Comparison of ENCODE assay signal across 18 cellular contexts in the genomic region with DNA sequence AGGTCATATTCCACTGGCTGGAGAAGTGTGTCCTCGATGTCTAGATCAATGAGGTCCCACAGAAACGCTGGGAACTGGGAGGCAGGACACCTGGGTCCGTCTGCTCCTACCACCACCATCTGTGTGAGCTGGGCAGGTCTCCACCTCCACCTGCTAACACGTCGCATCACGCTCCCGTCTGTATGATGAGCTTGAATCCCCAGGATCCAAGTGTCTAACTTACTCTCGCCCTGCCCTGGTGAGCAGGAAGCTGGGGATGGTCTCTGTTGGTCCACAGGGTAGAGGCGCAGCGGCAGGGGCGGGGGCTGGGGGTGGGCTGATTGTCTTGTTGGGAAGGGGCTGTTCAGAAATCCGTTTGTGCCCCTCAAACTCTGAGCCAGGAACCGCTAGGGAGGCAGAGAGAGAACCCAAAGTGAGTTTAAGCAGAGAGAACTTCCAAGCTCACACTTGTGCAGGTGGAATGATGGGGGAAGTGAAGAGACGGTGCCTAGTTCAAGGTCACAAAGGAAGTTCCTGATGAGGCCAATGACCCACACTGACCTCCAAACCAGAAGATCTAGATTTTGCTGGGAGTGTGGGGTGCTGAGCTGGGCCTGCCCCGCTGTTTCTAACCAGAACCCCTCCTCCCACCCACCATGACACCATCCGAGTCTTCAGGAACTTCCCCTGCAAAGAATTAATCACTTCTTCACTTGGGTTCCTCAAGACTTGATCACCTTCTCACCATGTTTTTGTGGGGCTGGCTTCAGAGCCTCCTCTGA. TPM values are rescaled to one million over a fixed set of nuclear protein-coding genes. Genes with fewer than 3 reads are reported as not detected.
DNase-seq lines count a peak whose midpoint lies in the region; ATAC-seq, FAIRE-seq and TF ChIP-seq lines count a peak whose summit lies in the region.
"Had no signal": no experiment of that assay in that cellular context is flagged by ENCODE, and none has a peak within 500 bp of the region (broad histone marks: within the 10 kb centered on the region; RNA-seq: fewer than 3 reads in every experiment).

No MANE protein-coding gene starts in this region.

- H3K27ac ChIP-seq in BLaER1 treated with 17β-estradiol and CSF1 and Interleukin-3, amounts not matched to agents 10 nM and 100 nM: peak overlapping the region; percentile 20 to 92 (median 79); a peak in 19 of 22 replicates
- no peak overlapping the region for H3K27ac ChIP-seq in IMR-90 (ENCODE audit: insufficient read depth, low read length)
- H3K27ac ChIP-seq in K562 (ENCODE audit: extremely low read depth, low read depth, low read length): no peak overlapping the region
- no peak overlapping the region for H3K27ac ChIP-seq in trophoblast cell (ENCODE audit: low read depth, low read length)

- ATAC-seq in IMR-90 (ENCODE audit: low read depth) (no peak), K562 (no peak)
- ATAC-seq: HCT116, left colon had no signal

- 81% methylated on average over 7 of the region's 16 CpGs; no CpG with 5 or more reads in 1 of the 2 experiments for WGBS in IMR-90 (ENCODE audit: extremely low coverage in 2 of 2, insufficient read length in 1 of 2), 2 experiments
- 60% methylated on average over 12 of the region's 16 CpGs for WGBS in K562 (ENCODE audit: insufficient coverage, low coverage, missing lambda C conversion rate)
- no CpG with 5 or more reads among the region's 16 CpGs for WGBS in trophoblast cell (ENCODE audit: extremely low coverage, insufficient coverage, insufficient read length)

- no peak for FAIRE-seq in K562 (lab: Jason Lieb, UNC)

- H4K20me1 ChIP-seq in BLaER1 treated with 17β-estradiol and CSF1 and Interleukin-3, amounts not matched to agents 10 nM and 100 nM: peaks cover 0 to 37% (median 22%) of the 10 kb centered on the region in 11 experiments; a peak in 14 of 22 replicates
- peaks cover 7% of the 10 kb centered on the region; the same call in 1 of the 2 replicates for H4K20me1 ChIP-seq in IMR-90 (ENCODE audit: insufficient read depth, low read length)
- 0 out of 2 replicates have a peak, but pooled peaks cover 4% of the 10 kb centered on the region for H4K20me1 ChIP-seq in K562 (replicated peaks; ENCODE audit: control insufficient read depth, insufficient read depth, low read length)

- H3K27me3 ChIP-seq in BLaER1 treated with 17β-estradiol and CSF1 and Interleukin-3, amounts not matched to agents 10 nM and 100 nM: no peaks in the 10 kb centered on the region
- H3K27me3 ChIP-seq in IMR-90 (ENCODE audit: control insufficient read depth, insufficient read depth, low read length): no peaks in the 10 kb centered on the region
- no peaks in the 10 kb centered on the region for H3K27me3 ChIP-seq in K562 (ENCODE audit: control insufficient read depth in 2 of 2, insufficient read depth in 2 of 2, low read length in 2 of 2)
- no peaks in the 10 kb centered on the region for H3K27me3 ChIP-seq in trophoblast cell (ENCODE audit: insufficient read depth, low read length)

- no peak overlapping the region; a peak in 1 of 20 replicates for H3K4me3 ChIP-seq in BLaER1 treated with 17β-estradiol and CSF1 and Interleukin-3, amounts not matched to agents 10 nM and 100 nM
- H3K4me3 ChIP-seq in IMR-90 (ENCODE audit: insufficient read depth, low read depth, low read length) (no peak overlapping the region), K562 (no peak overlapping the region), trophoblast cell (ENCODE audit: low read depth, low read length) (no peak overlapping the region)
- H3K4me3 ChIP-seq: coronary artery had no signal

- peaks cover 0 to 12% of the 10 kb centered on the region in 2 experiments; a peak in 1 of 4 replicates for H3K79me1 ChIP-seq in IMR-90 (ENCODE audit: low read depth in 1 of 2, low read length in 2 of 2)
- peaks cover 6% of the 10 kb centered on the region for H3K79me1 ChIP-seq in trophoblast cell (ENCODE audit: low read length)

- no peak for DNase-seq in IMR-90
- no peak for DNase-seq in K562 (ENCODE audit: extremely low read depth in 1 of 4, low spot score in 3 of 4)
- DNase-seq in trophoblast cell: no peak
- DNase-seq in activated gamma-delta T cell treated with Interleukin-2 at 50 U/mL for 16 hours: no peak
- no peak for DNase-seq in stimulated activated CD4-positive, alpha-beta T cell treated with anti-CD3 and anti-CD28 coated beads, Interleukin-12 subunit alpha, Interleukin-12 subunit beta, amount 100 ng/mL, for 4 hours
- no peak for DNase-seq in OCI-M2 (lab: John Stamatoyannopoulos, UW; ENCODE audit: unreplicated experiment)
- DNase-seq: DND-41; KBM-7; NCI-H1417; NCI-H226; SIG-M5; stimulated activated CD4-positive, alpha-beta T cell treated with anti-CD3 and anti-CD28 coated beads, Interleukin-4, amount 100 ng/mL, for 1 hour had no signal

- CTCF ChIA-PET in IMR-90 (lab: Yijun Ruan, JAX): interaction anchor here (1.4 kb wide), 1 partner anchor 15 kb away, joined by 6 read pairs; no protein-coding TSS in a partner anchor
- CTCF ChIA-PET in K562 (lab: Yijun Ruan, JAX; ENCODE audit: low intra/inter-chr PET ratio): no interaction called here

- no peak overlapping the region for H2BK5ac ChIP-seq in IMR-90 (ENCODE audit: low read depth, low read length, poor library complexity, severe bottlenecking)
- no peak overlapping the region for H2BK5ac ChIP-seq in trophoblast cell (ENCODE audit: low read depth, low read length, poor library complexity)

- H3K79me2 ChIP-seq in K562 (ENCODE audit: control insufficient read depth, insufficient read depth, low read length): no peaks in the 10 kb centered on the region
- H3K79me2 ChIP-seq in trophoblast cell (ENCODE audit: control insufficient read depth, insufficient read depth, low read length, poor library complexity): no peaks in the 10 kb centered on the region

- TF ChIP-seq RAD21 in IMR-90 (IDR thresholded peaks at IDR 0.05; ENCODE audit: low read length) (no peak), K562 (CRISPR knock-in tag; conservative IDR thresholded peaks at IDR 0.05 in 1 of 2, IDR thresholded peaks at IDR 0.05 in 1 of 2) (no peak)

- H3K23ac ChIP-seq in IMR-90 (ENCODE audit: low read depth, low read length): no peak overlapping the region
- H3K23ac ChIP-seq in trophoblast cell (ENCODE audit: low read length): no peak overlapping the region

- no peak overlapping the region for H4K91ac ChIP-seq in IMR-90 (ENCODE audit: insufficient read depth, low read depth, low read length)
- H4K91ac ChIP-seq in trophoblast cell (ENCODE audit: low read depth, low read length): no peak overlapping the region

- no peak overlapping the region for H2BK15ac ChIP-seq in IMR-90 (ENCODE audit: low read depth, low read length)

- dilution Hi-C loops in IMR-90 (cut with HindIII; ENCODE audit: low sequenced_read_pairs, unreplicated experiment): no loop called here

- H4K12ac ChIP-seq in trophoblast cell (ENCODE audit: low read depth, low read length): no peak overlapping the region

- H3K4me1 ChIP-seq in BLaER1 treated with 17β-estradiol and CSF1 and Interleukin-3, amounts not matched to agents 10 nM and 100 nM: peaks cover 30 to 77% (median 64%) of the 10 kb centered on the region in 10 experiments
- H3K4me1 ChIP-seq in IMR-90 (ENCODE audit: control insufficient read depth, insufficient read depth, low read length) (peaks cover 13% of the 10 kb centered on the region), K562 (replicated peaks in 1 of 2; ENCODE audit: control insufficient read depth in 2 of 2, insufficient read depth in 2 of 2, low read length in 2 of 2) (peaks cover 13 to 14% of the 10 kb centered on the region in 2 experiments; a peak in 4 of 5 replicates), trophoblast cell (ENCODE audit: control insufficient read depth in 1 of 2, insufficient read depth in 2 of 2, low read length in 2 of 2) (peaks cover 12 to 16% of the 10 kb centered on the region in 2 experiments)

- H3K56ac ChIP-seq in IMR-90 (ENCODE audit: extremely low read depth, insufficient read depth, low read length): no peak overlapping the region

- H3K9me1 ChIP-seq in IMR-90 (ENCODE audit: insufficient read depth, low read length) (peaks cover 18% of the 10 kb centered on the region), K562 (ENCODE audit: control insufficient read depth, insufficient read depth, low read length) (no peaks in the 10 kb centered on the region)

- no peak overlapping the region for H4K8ac ChIP-seq in IMR-90 (ENCODE audit: low read depth in 2 of 2, low read length in 2 of 2)
- no peak overlapping the region for H4K8ac ChIP-seq in trophoblast cell (ENCODE audit: low read depth, low read length)

- H3K36me3 ChIP-seq in BLaER1 treated with 17β-estradiol and CSF1 and Interleukin-3, amounts not matched to agents 10 nM and 100 nM: peaks cover 93 to 96% (median 94%) of the 10 kb centered on the region in 11 experiments
- H3K36me3 ChIP-seq in IMR-90 (ENCODE audit: control insufficient read depth, insufficient read depth, low read length): peaks cover 46% of the 10 kb centered on the region
- peaks cover 17% of the 10 kb centered on the region; the same call in 2 of the 3 replicates for H3K36me3 ChIP-seq in K562 (ENCODE audit: control insufficient read depth, insufficient read depth, low read length)
- H3K36me3 ChIP-seq in trophoblast cell (ENCODE audit: control insufficient read depth in 1 of 2, insufficient read depth in 2 of 2, low read length in 2 of 2): peaks cover 36 to 37% of the 10 kb centered on the region in 2 experiments

- H2BK120ac ChIP-seq in IMR-90 (ENCODE audit: low read depth, low read length) (no peak overlapping the region; the same call in 1 of the 2 replicates), trophoblast cell (ENCODE audit: insufficient read depth, low read length, poor library complexity) (no peak overlapping the region)

- BruUV-seq in IMR-90 (replicated peaks; lab: Mats Ljungman, UMichigan) (no TSS peak), K562 (replicated peaks; lab: Mats Ljungman, UMichigan) (no TSS peak)

- H2AK9ac ChIP-seq in IMR-90 (replicated peaks; ENCODE audit: low read depth, low read length, poor library complexity): peak overlapping the region; percentile 90

- no peak overlapping the region for H2BK12ac ChIP-seq in trophoblast cell (ENCODE audit: low read length)

- TF ChIP-seq CTCF in IMR-90 (conservative IDR thresholded peaks at IDR 0.05; ENCODE audit: low read depth, low read length) (no peak), K562 (IDR thresholded peaks at IDR 0.05 in 2 of 3, conservative IDR thresholded peaks at IDR 0.05 in 1 of 3; ENCODE audit: insufficient read depth in 2 of 3, low read depth in 1 of 3, low read length in 3 of 3) (no peak)

- peak overlapping the region in 9 of 11 experiments; percentile 36 to 79 (median 65); a peak in 11 of 22 replicates for H3K9ac ChIP-seq in BLaER1 treated with 17β-estradiol and CSF1 and Interleukin-3, amounts not matched to agents 10 nM and 100 nM
- H3K9ac ChIP-seq in IMR-90 (ENCODE audit: low read depth, low read length) (no peak overlapping the region), K562 (ENCODE audit: insufficient read depth in 1 of 2, low read depth in 2 of 2, low read length in 2 of 2) (no peak overlapping the region; a peak in 1 of 4 replicates), trophoblast cell (ENCODE audit: low read length) (no peak overlapping the region)

- no peak overlapping the region for H2BK20ac ChIP-seq in IMR-90 (ENCODE audit: low read depth, low read length)

- intact Hi-C loops in IMR-90 (cut with micrococcal nuclease): no loop called here
- intact Hi-C loops in K562 (cut with micrococcal nuclease): no loop called here

- in situ Hi-C loops in IMR-90 (cut with MboI; ENCODE audit: low sequenced_read_pairs): no loop called here
- in situ Hi-C loops in K562 (cut with MboI): no loop called here

- H2AK5ac ChIP-seq in IMR-90 (ENCODE audit: low read depth, low read length) (no peak overlapping the region), trophoblast cell (ENCODE audit: low read length) (peak overlapping the region; percentile 1)

- peak overlapping the region; percentile 15; the same call in 1 of the 2 replicates for H3K4ac ChIP-seq in IMR-90 (ENCODE audit: low read depth, low read length)
- no peak overlapping the region for H3K4ac ChIP-seq in trophoblast cell (ENCODE audit: low read depth, low read length)

- H4K5ac ChIP-seq in IMR-90 (ENCODE audit: low read depth, low read length): no peak overlapping the region

- H2AFZ ChIP-seq in IMR-90 (replicated peaks; ENCODE audit: low read length, poor library complexity) (peak overlapping the region; percentile 14), K562 (ENCODE audit: low read depth, low read length) (no peak overlapping the region), trophoblast cell (ENCODE audit: insufficient read depth, low read length, poor library complexity) (no peak overlapping the region)

- TF ChIP-seq POLR2A in IMR-90 (IDR thresholded peaks at IDR 0.05; ENCODE audit: low read depth, low read length): no peak
- TF ChIP-seq POLR2A in K562 (conservative IDR thresholded peaks at IDR 0.05): no peak

- peak overlapping the region; percentile 62 to 96 (median 84) for H3K4me2 ChIP-seq in BLaER1 treated with 17β-estradiol and CSF1 and Interleukin-3, amounts not matched to agents 10 nM and 100 nM
- H3K4me2 ChIP-seq in IMR-90 (ENCODE audit: low read depth, low read length) (no peak overlapping the region), K562 (ENCODE audit: insufficient read depth, low read length) (no peak overlapping the region), trophoblast cell (ENCODE audit: low read length) (no peak overlapping the region)

- no peaks in the 10 kb centered on the region for H3K9me3 ChIP-seq in BLaER1 treated with 17β-estradiol and CSF1 and Interleukin-3, amounts not matched to agents 10 nM and 100 nM (replicated peaks in 1 of 11)
- no peaks in the 10 kb centered on the region for H3K9me3 ChIP-seq in IMR-90 (ENCODE audit: control insufficient read depth, insufficient read depth, low read length)
- no peaks in the 10 kb centered on the region for H3K9me3 ChIP-seq in K562 (replicated peaks; ENCODE audit: control insufficient read depth, insufficient read depth, low read depth, low read length)
- peaks cover 2% of the 10 kb centered on the region for H3K9me3 ChIP-seq in trophoblast cell (ENCODE audit: insufficient read depth, low read depth, low read length)

- POLR2A ChIA-PET in IMR-90 (lab: Charles Lee; ENCODE audit: unreplicated experiment) (no interaction called here), K562 (lab: Yijun Ruan, JAX) (interaction anchor here (0.6 to 0.7 kb wide), 2 partner anchors 12 to 255 kb away, joined by 3 read pairs; no protein-coding TSS in a partner anchor)

- no peak overlapping the region for H3K18ac ChIP-seq in IMR-90 (ENCODE audit: low read depth, low read length)
- H3K18ac ChIP-seq in trophoblast cell (ENCODE audit: low read length): no peak overlapping the region

- no peak overlapping the region for H3K14ac ChIP-seq in IMR-90 (replicated peaks; ENCODE audit: low read depth, low read length)
- H3K14ac ChIP-seq in trophoblast cell (ENCODE audit: low read length): no peak overlapping the region

- no peak for TF ChIP-seq EP300 in K562 (IDR thresholded peaks at IDR 0.05; ENCODE audit: low read length)

RNA-seq across cellular contexts. Expression of a gene that starts 21.1 kb away (rescaled TPM):
- not detected in 2 replicates for total RNA-seq in IMR-90 (2012; rRNA removed)
- not detected in 2 replicates for polyA plus RNA-seq in IMR-90 (2012; rRNA removed)
- polyA plus RNA-seq in IMR-90 (2012; cell fraction: cytosol; rRNA removed): not detected in 2 replicates
- polyA plus RNA-seq in IMR-90 (2012; cell fraction: nucleus; rRNA removed; ENCODE audit: low replicate concordance): not detected in 2 replicates
- not detected in 2 replicates for total RNA-seq in K562 (2011; cell fraction: chromatin; rRNA removed; ENCODE audit: low replicate concordance)
- not detected in 2 replicates for total RNA-seq in K562 (2011; cell fraction: nucleolus; rRNA removed)
- total RNA-seq in K562 (2011; cell fraction: nucleoplasm; rRNA removed): not detected in 2 replicates
- not detected in 2 replicates for total RNA-seq in K562 (2014; rRNA removed)
- not detected in 2 replicates for total RNA-seq in K562 (2014; rRNA removed; fragmentation: Illumina TruSeq; extraction: Trizol)
- total RNA-seq in K562 (2015; rRNA removed; fragmentation: Illumina TruSeq; extraction: Trizol): not detected in 2 replicates
- total RNA-seq in K562 (2021): 0.98 and 1.5 TPM in 2 replicates
- not detected in 2 replicates for polyA plus RNA-seq in K562 (2011; rRNA removed)
- not detected in 2 replicates for polyA plus RNA-seq in K562 (2011; cell fraction: cytosol; rRNA removed)
- polyA plus RNA-seq in K562 (2011; cell fraction: nucleus; rRNA removed): not detected in 2 replicates
- not detected in 2 replicates for polyA plus RNA-seq in K562 (2012)
- polyA plus RNA-seq in K562 (2014; fragmentation: Illumina TruSeq; extraction: Trizol): not detected in 2 replicates
- polyA plus RNA-seq in K562 (2014; fragmentation: Nextera tagmentation; extraction: Ambion mirVana): not detected
- polyA plus RNA-seq in K562 (2014; rRNA removed): not detected in 2 replicates
- not detected in 2 replicates for polyA minus RNA-seq in K562 (2011; rRNA and poly(A)+ RNA removed)
- polyA minus RNA-seq in K562 (2011; cell fraction: cytosol; rRNA and poly(A)+ RNA removed): 2.5 TPM in 1 of 2 replicates, not detected in the other
- not detected in 2 replicates for polyA minus RNA-seq in K562 (2011; cell fraction: nucleus; rRNA and poly(A)+ RNA removed)
- polyA plus RNA-seq in trophoblast cell (2013): 0.08 TPM in 1 of 2 replicates, not detected in the other
- total RNA-seq: aorta, left colon, myocyte had no signal
- polyA plus RNA-seq: aorta had no signal

RNA-seq across cellular contexts. Expression of a gene that starts 27.9 kb away (rescaled TPM):
- total RNA-seq in IMR-90 (2012; rRNA removed) (0.18 TPM in 1 of 2 replicates, not detected in the other), K562 (2014; rRNA removed) (not detected in 2 replicates), K562 (2014; rRNA removed; fragmentation: Illumina TruSeq; extraction: Trizol) (not detected in 2 replicates), K562 (2015; rRNA removed; fragmentation: Illumina TruSeq; extraction: Trizol) (not detected in 2 replicates), K562 (2021) (2.9 and 3.4 TPM in 2 replicates)
- polyA plus RNA-seq in IMR-90 (2012; rRNA removed) (0.30 TPM in 1 of 2 replicates, not detected in the other), K562 (2011; rRNA removed) (not detected in 2 replicates), K562 (2014; fragmentation: Illumina TruSeq; extraction: Trizol) (not detected in 2 replicates), K562 (2014; fragmentation: Nextera tagmentation; extraction: Ambion mirVana) (not detected), K562 (2014; rRNA removed) (not detected in 2 replicates)
- polyA plus RNA-seq in IMR-90 (2012; cell fraction: cytosol; rRNA removed): 0.11 and 0.26 TPM in 2 replicates
- polyA plus RNA-seq in IMR-90 (2012; cell fraction: nucleus; rRNA removed; ENCODE audit: low replicate concordance): 0.11 TPM in 1 of 2 replicates, not detected in the other
- not detected in 2 replicates for total RNA-seq in K562 (2011; cell fraction: chromatin; rRNA removed; ENCODE audit: low replicate concordance)
- total RNA-seq in K562 (2011; cell fraction: nucleolus; rRNA removed): not detected in 2 replicates
- not detected in 2 replicates for total RNA-seq in K562 (2011; cell fraction: nucleoplasm; rRNA removed)
- not detected in 2 replicates for polyA plus RNA-seq in K562 (2011; cell fraction: cytosol; rRNA removed)
- polyA plus RNA-seq in K562 (2011; cell fraction: nucleus; rRNA removed): not detected in 2 replicates
- polyA plus RNA-seq in K562 (2012): not detected in 2 replicates
- polyA minus RNA-seq in K562 (2011; rRNA and poly(A)+ RNA removed): not detected in 2 replicates
- polyA minus RNA-seq in K562 (2011; cell fraction: cytosol; rRNA and poly(A)+ RNA removed): not detected in 2 replicates
- polyA minus RNA-seq in K562 (2011; cell fraction: nucleus; rRNA and poly(A)+ RNA removed): not detected in 2 replicates
- 0.07 and 0.08 TPM in 2 replicates for polyA plus RNA-seq in trophoblast cell (2013)
- total RNA-seq: left colon, myocyte had no signal

RNA-seq across cellular contexts. Expression of a gene that starts 37.0 kb away (rescaled TPM):
- total RNA-seq in IMR-90 (2012; rRNA removed): 2.7 and 2.8 TPM in 2 replicates
- polyA plus RNA-seq in IMR-90 (2012; rRNA removed): 7.2 and 7.3 TPM in 2 replicates
- 1.3 and 5.9 TPM in 2 replicates for polyA plus RNA-seq in IMR-90 (2012; cell fraction: cytosol; rRNA removed)
- 23.5 and 29.0 TPM in 2 replicates for polyA plus RNA-seq in IMR-90 (2012; cell fraction: nucleus; rRNA removed; ENCODE audit: low replicate concordance)
- 30.2 and 45.5 TPM in 2 replicates for total RNA-seq in K562 (2011; cell fraction: chromatin; rRNA removed; ENCODE audit: low replicate concordance)
- 25.4 and 26.7 TPM in 2 replicates for total RNA-seq in K562 (2011; cell fraction: nucleolus; rRNA removed)
- 26.6 and 27.0 TPM in 2 replicates for total RNA-seq in K562 (2011; cell fraction: nucleoplasm; rRNA removed)
- total RNA-seq in K562 (2014; rRNA removed): 5.3 and 8.1 TPM in 2 replicates
- 3.7 and 3.9 TPM in 2 replicates for total RNA-seq in K562 (2014; rRNA removed; fragmentation: Illumina TruSeq; extraction: Trizol)
- 2.6 and 2.7 TPM in 2 replicates for total RNA-seq in K562 (2015; rRNA removed; fragmentation: Illumina TruSeq; extraction: Trizol)
- total RNA-seq in K562 (2021): 16.9 and 20.5 TPM in 2 replicates
- polyA plus RNA-seq in K562 (2011; rRNA removed): 1.4 and 3.4 TPM in 2 replicates
- polyA plus RNA-seq in K562 (2011; cell fraction: cytosol; rRNA removed): 2.0 and 2.3 TPM in 2 replicates
- polyA plus RNA-seq in K562 (2011; cell fraction: nucleus; rRNA removed): 8.0 and 8.2 TPM in 2 replicates
- 5.2 and 92.5 TPM in 2 replicates for polyA plus RNA-seq in K562 (2012)
- polyA plus RNA-seq in K562 (2014; fragmentation: Illumina TruSeq; extraction: Trizol): 11.1 and 14.0 TPM in 2 replicates
- under 1 TPM; 0.29 to 0.37 TPM for polyA plus RNA-seq in K562 (2014; fragmentation: Nextera tagmentation; extraction: Ambion mirVana)
- 6.5 and 6.7 TPM in 2 replicates for polyA plus RNA-seq in K562 (2014; rRNA removed)
- 3.1 and 3.8 TPM in 2 replicates for polyA minus RNA-seq in K562 (2011; rRNA and poly(A)+ RNA removed)
- polyA minus RNA-seq in K562 (2011; cell fraction: cytosol; rRNA and poly(A)+ RNA removed): 1.9 and 4.6 TPM in 2 replicates
- polyA minus RNA-seq in K562 (2011; cell fraction: nucleus; rRNA and poly(A)+ RNA removed): 6.1 and 8.6 TPM in 2 replicates
- 14.4 and 16.0 TPM in 2 replicates for polyA plus RNA-seq in trophoblast cell (2013)

Comparison
In these comparisons a context has a peak if more than half of its experiments do, and no peak if none do; other contexts are left out.
1. H3K27ac ChIP-seq: peak in BLaER1 treated with 17β-estradiol and CSF1 and Interleukin-3, amounts not matched to agents 10 nM and 100 nM (11 of 11); none in IMR-90 (single experiment), K562 (single experiment) and trophoblast cell (single experiment).
2. H3K4me2 ChIP-seq: peak in BLaER1 treated with 17β-estradiol and CSF1 and Interleukin-3, amounts not matched to agents 10 nM and 100 nM (11 of 11); none in IMR-90 (single experiment), K562 (single experiment) and trophoblast cell (single experiment).
3. H3K9ac ChIP-seq: peak in BLaER1 treated with 17β-estradiol and CSF1 and Interleukin-3, amounts not matched to agents 10 nM and 100 nM (9 of 11); none in IMR-90 (single experiment), K562 (0 of 2) and trophoblast cell (single experiment).